Comparison of ENCODE assay signal across 30 cellular contexts in the genomic region with DNA sequence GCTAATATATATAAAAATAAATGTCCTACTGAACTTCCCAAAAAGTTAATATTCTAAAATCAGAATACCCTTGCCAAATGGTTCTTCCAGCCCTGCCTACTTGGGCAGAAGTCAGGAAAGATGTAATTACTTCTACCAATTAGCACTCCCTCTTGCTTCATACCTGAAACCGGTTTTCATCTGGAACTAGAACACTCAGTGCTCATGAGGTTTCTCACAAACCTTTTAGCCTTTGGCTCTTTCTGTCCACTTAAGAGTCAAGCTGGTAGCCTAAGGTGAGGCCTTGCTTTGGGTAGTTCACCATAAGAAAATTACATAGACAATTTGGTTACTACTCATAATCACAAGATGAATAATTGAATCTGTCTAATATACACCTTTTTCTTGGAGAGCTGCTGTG. TPM values are rescaled to one million over a fixed set of nuclear protein-coding genes. Genes with fewer than 3 reads are reported as not detected.
"Had no signal": no experiment of that assay in that cellular context is flagged by ENCODE, and none has a peak within 500 bp of the region (broad histone marks: within the 10 kb centered on the region; RNA-seq: fewer than 3 reads in every experiment).

No MANE protein-coding gene starts in this region.

- H3K4me1 Mint-ChIP-seq: activated B cell treated with CpG ODN at 0.5 μM for 24 hours; activated CD8-positive, alpha-beta memory T cell treated with anti-CD3 and anti-CD28 coated beads, Interleukin-2, amount 10 ng/mL, durations not matched to agents 7 days and 5 days; activated naive CD4-positive, alpha-beta T cell treated with anti-CD3 and anti-CD28 coated beads, Interleukin-2, amount 50 U/mL, for 24 hours; activated naive CD8-positive, alpha-beta T cell treated with anti-CD3 and anti-CD28 coated beads, Interleukin-2, amount 50 U/mL, for 24 hours; central memory CD8-positive, alpha-beta T cell; endodermal cell; memory B cell; natural killer cell; neural progenitor cell; T-cell had no signal

- DNase-seq: activated B cell treated with CpG ODN at 0.5 μM for 24 hours; activated CD4-positive, alpha-beta T cell treated with anti-CD3 and anti-CD28 coated beads, Interleukin-2, amount 50 U/mL, for 1 hour; activated CD8-positive, alpha-beta memory T cell treated with anti-CD3 and anti-CD28 coated beads, Interleukin-2, amount 10 ng/mL, durations not matched to agents 7 days and 5 days; activated CD8-positive, alpha-beta T cell treated with anti-CD3 and anti-CD28 coated beads, Interleukin-2, amount 10 ng/mL, durations not matched to agents 7 days and 5 days; activated naive CD8-positive, alpha-beta T cell treated with anti-CD3 and anti-CD28 coated beads, Interleukin-2, amount 50 U/mL, for 24 hours; activated T-cell treated with anti-CD3 and anti-CD28 coated beads, Interleukin-2, amount 50 U/mL, for 48 hours; amygdala; endodermal cell; head of caudate nucleus; hippocampal formation; kidney; natural killer cell; occipital lobe; psoas muscle; stimulated activated CD4-positive, alpha-beta T cell treated with anti-CD3 and anti-CD28 coated beads, Interleukin-4, amount 100 ng/mL, for 1 hour; T-cell; uterus had no signal

- H3K27me3 ChIP-seq: neural progenitor cell, right atrium auricular region, uterus had no signal

- H3K4me3 ChIP-seq: neural progenitor cell, psoas muscle, right atrium auricular region, uterus had no signal

- FAIRE-seq: kidney had no signal

- ATAC-seq: activated CD8-positive, alpha-beta memory T cell treated with anti-CD3 and anti-CD28 coated beads, Interleukin-2, amount 10 ng/mL, durations not matched to agents 7 days and 5 days; activated CD8-positive, alpha-beta T cell treated with anti-CD3 and anti-CD28 coated beads, Interleukin-2, amount 10 ng/mL, durations not matched to agents 7 days and 5 days; activated naive CD8-positive, alpha-beta T cell treated with anti-CD3 and anti-CD28 coated beads, Interleukin-2, amount 50 U/mL, for 24 hours; natural killer cell; psoas muscle; T-cell had no signal

- H3K27me3 Mint-ChIP-seq: activated B cell treated with CpG ODN at 0.5 μM for 24 hours; activated CD8-positive, alpha-beta memory T cell treated with anti-CD3 and anti-CD28 coated beads, Interleukin-2, amount 10 ng/mL, durations not matched to agents 7 days and 5 days; activated naive CD4-positive, alpha-beta T cell treated with anti-CD3 and anti-CD28 coated beads, Interleukin-2, amount 50 U/mL, for 24 hours; activated naive CD8-positive, alpha-beta T cell treated with anti-CD3 and anti-CD28 coated beads, Interleukin-2, amount 50 U/mL, for 24 hours; central memory CD8-positive, alpha-beta T cell; dendritic cell treated with granulocyte-macrophage colony-stimulating factor and Interleukin-4, amounts not matched to agents 40 ng/mL and 50 ng/mL, for 4 days; memory B cell; type B pancreatic cell had no signal

- H3K27ac Mint-ChIP-seq: activated B cell treated with CpG ODN at 0.5 μM for 24 hours; activated CD8-positive, alpha-beta memory T cell treated with anti-CD3 and anti-CD28 coated beads, Interleukin-2, amount 10 ng/mL, durations not matched to agents 7 days and 5 days; activated CD8-positive, alpha-beta T cell treated with anti-CD3 and anti-CD28 coated beads, Interleukin-2, amount 10 ng/mL, durations not matched to agents 7 days and 5 days; activated naive CD4-positive, alpha-beta T cell treated with anti-CD3 and anti-CD28 coated beads, Interleukin-2, amount 50 U/mL, for 24 hours; activated naive CD8-positive, alpha-beta T cell treated with anti-CD3 and anti-CD28 coated beads, Interleukin-2, amount 50 U/mL, for 24 hours; activated T-helper 2 cell treated with anti-CD3 and anti-CD28 coated beads, Interferon-gamma antibody, Interleukin-2, Interleukin-4, amounts not matched to agents 10 μg/mL and 5 μg/mL and 100 μg/mL, durations not matched to agents 14 hours and 24 hours and 36 hours; dendritic cell treated with granulocyte-macrophage colony-stimulating factor and Interleukin-4, amounts not matched to agents 40 ng/mL and 50 ng/mL, for 4 days; endodermal cell; memory B cell; natural killer cell; neural progenitor cell; stimulated activated naive CD8-positive, alpha-beta T cell treated with anti-CD3 and anti-CD28 coated beads, Interleukin-15, Interleukin-2, amounts not matched to agents 100 ng/mL and 50 ng/mL, for 24 hours; T-cell; T-helper 2 cell treated with Interferon-gamma antibody and Interleukin-4, amounts not matched to agents 5 μg/mL and 100 μg/mL, for 36 hours; type B pancreatic cell had no signal

- H3K9me3 ChIP-seq: psoas muscle, right atrium auricular region, uterus had no signal

- H3K27ac ChIP-seq: neural progenitor cell, parathyroid adenoma, psoas muscle, right atrium auricular region, uterus had no signal

- H3K4me1 ChIP-seq: neural progenitor cell, parathyroid adenoma, psoas muscle, right atrium auricular region, uterus had no signal

- H3K36me3 ChIP-seq: neural progenitor cell, right atrium auricular region, uterus had no signal

- H3K4me3 Mint-ChIP-seq: activated B cell treated with CpG ODN at 0.5 μM for 24 hours; activated CD8-positive, alpha-beta memory T cell treated with anti-CD3 and anti-CD28 coated beads, Interleukin-2, amount 10 ng/mL, durations not matched to agents 7 days and 5 days; activated CD8-positive, alpha-beta T cell treated with anti-CD3 and anti-CD28 coated beads, Interleukin-2, amount 10 ng/mL, durations not matched to agents 7 days and 5 days; activated naive CD4-positive, alpha-beta T cell treated with anti-CD3 and anti-CD28 coated beads, Interleukin-2, amount 50 U/mL, for 24 hours; activated naive CD8-positive, alpha-beta T cell treated with anti-CD3 and anti-CD28 coated beads, Interleukin-2, amount 50 U/mL, for 24 hours; central memory CD8-positive, alpha-beta T cell; dendritic cell treated with granulocyte-macrophage colony-stimulating factor and Interleukin-4, amounts not matched to agents 40 ng/mL and 50 ng/mL, for 4 days; endodermal cell; memory B cell; natural killer cell; neural progenitor cell; stimulated activated naive CD8-positive, alpha-beta T cell treated with anti-CD3 and anti-CD28 coated beads, Interleukin-15, Interleukin-2, amounts not matched to agents 100 ng/mL and 50 ng/mL, for 24 hours; T-cell; T-helper 2 cell treated with Interferon-gamma antibody and Interleukin-4, amounts not matched to agents 5 μg/mL and 100 μg/mL, for 36 hours; type B pancreatic cell had no signal

- H3K36me3 Mint-ChIP-seq: activated CD8-positive, alpha-beta memory T cell treated with anti-CD3 and anti-CD28 coated beads, Interleukin-2, amount 10 ng/mL, durations not matched to agents 7 days and 5 days; activated naive CD4-positive, alpha-beta T cell treated with anti-CD3 and anti-CD28 coated beads, Interleukin-2, amount 50 U/mL, for 24 hours; memory B cell; natural killer cell; neural progenitor cell; T-cell; type B pancreatic cell had no signal

RNA-seq across cellular contexts. Expression of gene DSG3, which starts 4.1 kb away (rescaled TPM):
- total RNA-seq: activated B cell treated with CpG ODN at 0.5 μM for 24 hours; activated CD8-positive, alpha-beta memory T cell treated with anti-CD3 and anti-CD28 coated beads, Interleukin-2, amount 10 ng/mL, durations not matched to agents 7 days and 5 days; activated CD8-positive, alpha-beta T cell treated with anti-CD3 and anti-CD28 coated beads, Interleukin-2, amount 10 ng/mL, durations not matched to agents 7 days and 5 days; activated T-helper 2 cell treated with anti-CD3 and anti-CD28 coated beads, Interferon-gamma antibody, Interleukin-2, Interleukin-4, amounts not matched to agents 10 μg/mL and 5 μg/mL and 100 μg/mL, durations not matched to agents 14 hours and 24 hours and 36 hours; endodermal cell; fibroblast of lung; kidney; subcutaneous adipose tissue; T-cell had no signal

RNA-seq across cellular contexts. Expression of gene DSG2, which starts 46.4 kb away (rescaled TPM):
- total RNA-seq: activated B cell treated with CpG ODN at 0.5 μM for 24 hours had no signal
